ENCODE assay signal across 8 cellular contexts in genomic region chr19:17292301-17293074, GRCh38. TPM values are rescaled to one million over a fixed set of nuclear protein-coding genes. Genes with fewer than 3 reads are reported as not detected.
A peak's percentile ranks its signal among the peaks of the same experiment; 100 is the strongest.
DNase-seq lines count a peak whose midpoint lies in the region; ATAC-seq and TF ChIP-seq lines count a peak whose summit lies in the region.

No MANE protein-coding gene starts in this region.

- H3K9me3 ChIP-seq in mesodermal cell (ENCODE audit: control insufficient read depth, low read length): no peaks in the 10 kb centered on the region

- peaks cover 4% of the 10 kb centered on the region for H3K4me1 ChIP-seq in mesodermal cell (ENCODE audit: control insufficient read depth, insufficient read depth, low read length, poor library complexity, severe bottlenecking)

- ATAC-seq in HG02588 (IDR thresholded peaks at IDR 0.05; ENCODE audit: unreplicated experiment): peak; percentile 70
- peak; percentile 95 for ATAC-seq in effector memory CD8-positive, alpha-beta T cell (replicated peaks)

- peaks cover 24% of the 10 kb centered on the region for H3K36me3 ChIP-seq in mesodermal cell (ENCODE audit: control insufficient read depth, insufficient read depth, low read length)

- peak overlapping the region; percentile 94 for H3K27ac ChIP-seq in mesodermal cell (ENCODE audit: low read depth, low read length, severe bottlenecking)

- H3K36me3 Mint-ChIP-seq in effector memory CD8-positive, alpha-beta T cell (ENCODE audit: insufficient read depth): no peaks in the 10 kb centered on the region

- TF ChIP-seq CTCF in GM12874 (IDR thresholded peaks at IDR 0.05; ENCODE audit: insufficient read depth, low read depth, low read length): peak; percentile 78

- H3K9me3 Mint-ChIP-seq in effector memory CD8-positive, alpha-beta T cell: no peaks in the 10 kb centered on the region

- peaks cover 5 to 6% of the 10 kb centered on the region in 2 donors for H3K4me1 Mint-ChIP-seq in effector memory CD8-positive, alpha-beta T cell (ENCODE audit: low read depth in 2 of 2)

- peak overlapping the region; percentile 87 to 93 for H3K4me3 Mint-ChIP-seq in effector memory CD8-positive, alpha-beta T cell

- peak overlapping the region in 1 of 2 donors; percentile 75 for H3K27ac Mint-ChIP-seq in effector memory CD8-positive, alpha-beta T cell

- H3K27me3 Mint-ChIP-seq in effector memory CD8-positive, alpha-beta T cell: no peaks in the 10 kb centered on the region

- WGBS in mesodermal cell (ENCODE audit: insufficient coverage in 2 of 2), 2 experiments: 3 to 4% methylated on average over 37 to 38 of the region's 46 CpGs

- DNase-seq in NCI-H526 treated with DMSO at 0.1 percent for 48 hours (lab: John Stamatoyannopoulos, UW): peak; percentile 40
- DNase-seq in activated CD8-positive, alpha-beta memory T cell treated with anti-CD3 and anti-CD28 coated beads for 1 hour (ENCODE audit: extremely low read depth in 1 of 2, low read depth in 1 of 2): peak; percentile 31 to 67
- peak; percentile 78 to 85 (median 79) for DNase-seq in effector memory CD8-positive, alpha-beta T cell
- peak; percentile 78 to 84 for DNase-seq in stimulated activated CD8-positive, alpha-beta memory T cell treated with anti-CD3 and anti-CD28 coated beads, Interleukin-2, amount 100 ng/mL, for 48 hours (ENCODE audit: low read depth in 2 of 2)
- DNase-seq in NCI-H1930 (lab: John Stamatoyannopoulos, UW): no peak

- H3K4me3 ChIP-seq in mesodermal cell (ENCODE audit: extremely low read depth, insufficient read depth, low read length, poor library complexity, severe bottlenecking): peak overlapping the region; percentile 52

RNA-seq across cellular contexts. Expression of gene ABHD8, which starts 10.7 kb away (rescaled TPM):
- 6.3 TPM for polyA plus RNA-seq in mesodermal cell (2013, experiment 1 of 2)
- polyA plus RNA-seq in mesodermal cell (2013, experiment 2 of 2): 5.8 TPM

RNA-seq across cellular contexts. Expression of gene ANKLE1, which starts 10.8 kb away (rescaled TPM):
- 2.9 TPM for polyA plus RNA-seq in mesodermal cell (2013, experiment 1 of 2)
- polyA plus RNA-seq in mesodermal cell (2013, experiment 2 of 2): 3.0 TPM

RNA-seq across cellular contexts. Expression of gene MRPL34, which starts 13.2 kb away (rescaled TPM):
- 74.0 TPM for polyA plus RNA-seq in mesodermal cell (2013, experiment 1 of 2)
- polyA plus RNA-seq in mesodermal cell (2013, experiment 2 of 2): 61.0 TPM

RNA-seq across cellular contexts. Expression of gene DDA1, which starts 16.9 kb away (rescaled TPM):
- polyA plus RNA-seq in mesodermal cell (2013, experiment 1 of 2): 81.9 TPM
- polyA plus RNA-seq in mesodermal cell (2013, experiment 2 of 2): 59.5 TPM

RNA-seq across cellular contexts. Expression of gene BABAM1, which starts 25.2 kb away (rescaled TPM):
- polyA plus RNA-seq in mesodermal cell (2013, experiment 1 of 2): 115 TPM
- polyA plus RNA-seq in mesodermal cell (2013, experiment 2 of 2): 101 TPM

Comparison
In these comparisons a context has a peak if more than half of its experiments do, and no peak if none do; other contexts are left out.
1. DNase-seq: peak in NCI-H526 treated with DMSO at 0.1 percent for 48 hours (single experiment), activated CD8-positive, alpha-beta memory T cell treated with anti-CD3 and anti-CD28 coated beads for 1 hour (2 of 2), effector memory CD8-positive, alpha-beta T cell (3 of 3) and stimulated activated CD8-positive, alpha-beta memory T cell treated with anti-CD3 and anti-CD28 coated beads, Interleukin-2, amount 100 ng/mL, for 48 hours (2 of 2); none in NCI-H1930 (0 of 2).